In the genomic region with DNA sequence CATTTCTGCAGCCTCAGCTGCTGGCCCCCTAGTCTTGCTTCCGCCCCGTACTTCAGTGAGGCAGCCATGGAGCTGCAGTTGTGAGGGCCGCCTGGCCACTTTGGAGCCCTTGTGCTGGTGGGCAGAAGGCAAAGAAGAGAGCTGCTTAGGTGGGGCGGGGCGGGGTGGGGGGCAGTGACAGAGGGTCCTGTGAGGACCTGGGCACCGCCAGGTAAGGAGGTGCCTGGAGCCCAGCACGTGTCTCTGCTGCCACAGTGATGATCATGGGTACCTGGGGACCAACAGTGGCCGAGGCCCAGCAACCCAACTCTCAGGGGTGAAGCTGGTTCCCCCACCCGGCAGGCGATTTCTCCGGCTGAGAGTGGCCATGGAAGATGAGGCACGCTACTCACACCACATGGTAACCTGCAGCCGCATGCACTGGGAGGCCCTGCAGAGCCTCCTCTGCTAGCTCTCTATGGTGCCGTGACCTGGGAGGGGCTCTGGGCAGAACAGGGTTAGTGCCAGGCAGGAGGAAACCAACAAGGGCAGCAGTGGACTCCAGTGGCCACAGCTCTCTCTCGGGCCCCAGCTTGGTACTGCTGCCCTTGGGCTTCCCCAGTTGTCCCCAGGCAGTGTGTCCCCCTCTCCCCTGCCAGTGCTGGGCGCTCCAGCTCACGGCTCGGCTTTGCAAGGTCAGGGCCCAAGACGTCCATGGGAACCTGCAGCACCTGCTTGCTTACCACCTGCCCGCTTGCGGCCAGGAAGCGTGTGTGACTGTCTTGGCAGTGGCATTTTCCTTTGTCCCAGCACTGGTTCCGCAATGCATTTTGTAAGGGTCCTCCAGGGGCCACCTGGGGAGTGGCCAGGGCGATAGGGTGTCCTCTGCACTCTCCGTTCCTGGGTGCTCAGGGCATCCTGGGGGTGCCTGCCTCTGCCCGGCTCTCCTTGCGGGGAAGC, we compare ENCODE assay signal across 27 cellular contexts. TPM values are rescaled to one million over a fixed set of nuclear protein-coding genes. Genes with fewer than 3 reads are reported as not detected.
"Had no signal": no experiment of that assay in that cellular context is flagged by ENCODE, and none has a peak within 500 bp of the region (broad histone marks: within the 10 kb centered on the region; RNA-seq: fewer than 3 reads in every experiment).

No MANE protein-coding gene starts in this region.

- H3K27me3 ChIP-seq: breast epithelium had no signal

- H3K4me1 ChIP-seq: breast epithelium, SJSA1 had no signal

- H3K4me3 ChIP-seq: breast epithelium, SJSA1 had no signal

- H3K36me3 ChIP-seq: breast epithelium had no signal

- H3K27ac ChIP-seq: breast epithelium, SJSA1 had no signal

- ATAC-seq: activated CD4-positive, CD25-positive, alpha-beta regulatory T cell treated with anti-CD3 and anti-CD28 coated beads, Interleukin-2, amount 50 U/mL, for 24 hours; activated CD8-positive, alpha-beta T cell treated with anti-CD3 and anti-CD28 coated beads, Interleukin-2, amount 10 ng/mL, durations not matched to agents 7 days and 5 days; SK-N-SH treated with all-trans-retinoic acid at 6 μM for 48 hours had no signal

- DNase-seq: activated CD4-positive, alpha-beta T cell treated with anti-CD3 and anti-CD28 coated beads for 48 hours; activated CD4-positive, alpha-beta T cell treated with anti-CD3 and anti-CD28 coated beads, Interleukin-2, amount 50 U/mL, for 4 hours; activated CD8-positive, alpha-beta memory T cell treated with anti-CD3 and anti-CD28 coated beads, Interleukin-2, amount 50 U/mL, for 48 hours; activated CD8-positive, alpha-beta T cell treated with anti-CD3 and anti-CD28 coated beads, Interleukin-2, amount 10 ng/mL, durations not matched to agents 7 days and 5 days; activated naive CD4-positive, alpha-beta T cell treated with anti-CD3 and anti-CD28 coated beads for 36 hours; activated naive CD8-positive, alpha-beta T cell treated with anti-CD3 and anti-CD28 coated beads for 36 hours; activated T-cell treated with anti-CD3 and anti-CD28 coated beads, Interleukin-2, amount 50 U/mL, for 1 hour; KG1; NCI-H1048; NCI-H146; NCI-H1930; NCI-H2107; NCI-H2171 treated with DMSO at 0.1 percent for 48 hours; NCI-H345; NCI-H510A; NCI-H526 treated with DMSO at 0.1 percent for 48 hours; NCI-H82; RPMI8226; SHP77 had no signal

- H3K9me3 ChIP-seq: SJSA1 had no signal

RNA-seq across cellular contexts. Expression of a gene that starts 57.6 kb away (rescaled TPM):
- total RNA-seq: activated CD8-positive, alpha-beta T cell treated with anti-CD3 and anti-CD28 coated beads, Interleukin-2, amount 10 ng/mL, durations not matched to agents 7 days and 5 days; activated naive CD4-positive, alpha-beta T cell treated with anti-CD3 and anti-CD28 coated beads for 36 hours; activated naive CD8-positive, alpha-beta T cell treated with anti-CD3 and anti-CD28 coated beads for 36 hours; LHCN-M2; M059J; OCI-LY7; SJSA1 had no signal
- polyA plus RNA-seq: IgD-negative memory B cell had no signal
